36 cellular contexts compared by ENCODE assay signal in the genomic region with DNA sequence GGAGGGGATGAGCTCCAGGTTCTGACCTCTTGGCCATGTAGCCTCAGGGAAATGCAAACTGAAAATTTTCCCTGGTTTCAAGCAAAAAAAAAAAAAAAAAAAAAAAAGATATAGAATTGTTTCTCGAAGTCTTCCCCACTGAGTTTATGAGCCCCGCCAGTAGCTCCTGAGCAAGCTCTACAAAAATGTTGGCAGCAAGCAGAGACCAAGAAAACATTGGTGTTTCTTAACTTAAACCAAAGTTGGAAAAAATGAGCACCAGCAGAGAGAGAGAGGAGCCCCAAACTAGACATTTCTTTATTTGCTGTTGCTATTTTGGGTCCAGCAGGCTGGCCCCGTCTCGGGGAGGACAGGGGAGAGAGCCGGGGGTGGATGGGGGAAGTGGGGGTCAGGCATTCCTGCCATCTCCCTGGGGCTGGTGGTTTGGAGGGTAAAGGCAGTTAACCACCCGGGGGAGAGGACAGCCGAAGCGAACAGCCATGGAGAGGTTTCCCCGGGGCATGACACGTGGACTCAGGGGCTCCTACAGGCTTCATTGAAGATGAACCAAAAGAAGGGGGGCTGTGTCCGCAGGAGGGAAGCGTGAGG.
A peak's percentile ranks its signal among the peaks of the same experiment; 100 is the strongest.
DNase-seq lines count a peak whose midpoint lies in the region; FAIRE-seq and TF ChIP-seq lines count a peak whose summit lies in the region.
"Had no signal": no experiment of that assay in that cellular context is flagged by ENCODE, and none has a peak within 500 bp of the region (broad histone marks: within the 10 kb centered on the region; RNA-seq: fewer than 3 reads in every experiment).

No MANE protein-coding gene starts in this region.

- intact Hi-C loops in ovary (cut with DNase I), result no loop called here

- H3K4me1 ChIP-seq in astrocyte (ENCODE audit: insufficient read depth, low read length), result no peaks in the 10 kb centered on the region
- no peaks in the 10 kb centered on the region for H3K4me1 ChIP-seq in ovary (ENCODE audit: insufficient read depth)
- H3K4me1 ChIP-seq: colonic mucosa, left ventricle myocardium inferior, pancreas, tibial nerve had no signal

- peaks cover 34% of the 10 kb centered on the region for H3K4me1 Mint-ChIP-seq in astrocyte (ENCODE audit: low read depth, unreplicated experiment)
- H3K4me1 Mint-ChIP-seq: CD8-positive, alpha-beta memory T cell; stimulated activated naive CD8-positive, alpha-beta T cell treated with anti-CD3 and anti-CD28 coated beads, Interleukin-15, amount 100 ng/mL, for 72 hours; T-helper 17 cell had no signal

- TF ChIP-seq CTCF in astrocyte (IDR thresholded peaks at IDR 0.05; ENCODE audit: insufficient read depth, low read depth, low read length), result no peak
- no peak for TF ChIP-seq CTCF in ovary (IDR thresholded peaks at IDR 0.05)

- no peak for FAIRE-seq in astrocyte (lab: Jason Lieb, UNC)
- FAIRE-seq: GM12891, pancreas, small intestine, TTC549 had no signal

- H3K27me3 ChIP-seq in astrocyte (ENCODE audit: insufficient read depth, low read length), result no peaks in the 10 kb centered on the region
- no peaks in the 10 kb centered on the region for H3K27me3 ChIP-seq in ovary
- H3K27me3 ChIP-seq: colonic mucosa, pancreas, tibial nerve had no signal

- H3K27ac Mint-ChIP-seq in astrocyte (ENCODE audit: unreplicated experiment), result no peak overlapping the region
- H3K27ac Mint-ChIP-seq: effector memory CD8-positive, alpha-beta T cell; nephron progenitor cell; T-helper 17 cell had no signal

- H3K27ac ChIP-seq in astrocyte (ENCODE audit: low read depth, low read length) (no peak overlapping the region), ovary (no peak overlapping the region)
- H3K27ac ChIP-seq: colonic mucosa, KMS-11, left ventricle myocardium inferior, pancreas, PC-9, tibial nerve had no signal

- no peak for TF ChIP-seq POLR2A in ovary (IDR thresholded peaks at IDR 0.05)

- H3K79me2 ChIP-seq in astrocyte (ENCODE audit: insufficient read depth, low read length), result no peaks in the 10 kb centered on the region

- H3K4me2 ChIP-seq in astrocyte (ENCODE audit: low read length), result no peak overlapping the region
- H3K4me2 ChIP-seq: KMS-11, PC-9 had no signal

- 45 to 52% (median 47%) methylated on average over 12 of the region's 12 CpGs for WGBS in ovary, 3 donors

- DNase-seq in GM03348 (ENCODE audit: low spot score), result peak; percentile 76
- DNase-seq in astrocyte (ENCODE audit: low read depth), result peak; percentile 53
- DNase-seq in hepatic stellate cell (ENCODE audit: low spot score), result peak; percentile 69
- DNase-seq in AG08396 (ENCODE audit: low spot score), result no peak
- no peak for DNase-seq in NCI-H1930 (lab: John Stamatoyannopoulos, UW)
- DNase-seq in ovary, result no peak
- no peak for DNase-seq in activated T-cell treated with anti-CD3 and anti-CD28 coated beads, Interleukin-2, amount 50 U/mL, for 1 hour
- DNase-seq: activated CD4-positive, alpha-beta T cell treated with anti-CD3 and anti-CD28 coated beads, Interleukin-2, amount 50 U/mL, for 48 hours; activated naive CD4-positive, alpha-beta T cell; AML-193; CD8-positive, alpha-beta memory T cell; colonic mucosa; DMS 273 treated with DMSO at 0.1 percent for 48 hours; effector memory CD8-positive, alpha-beta T cell; foreskin fibroblast; H7; islet precursor cell; left ventricle myocardium inferior; mesenchymal stem cell; NCI-H1417 treated with DMSO at 0.1 percent for 48 hours; NCI-H2081; NCI-H226; NCI-H526 treated with DMSO at 0.1 percent for 48 hours; nephron progenitor cell; pancreas; PC-9; SHP77; small intestine; stimulated activated CD4-positive, alpha-beta T cell treated with anti-CD3 and anti-CD28 coated beads, Interleukin-1b, Interleukin-23, amount 100 ng/mL, for 48 hours; stimulated activated CD8-positive, alpha-beta memory T cell treated with anti-CD3 and anti-CD28 coated beads, Interleukin-4, amount 100 ng/mL, for 48 hours; stimulated activated naive CD8-positive, alpha-beta T cell treated with anti-CD3 and anti-CD28 coated beads, Interleukin-15, amount 100 ng/mL, for 72 hours; T-helper 17 cell had no signal

- H3K4me3 Mint-ChIP-seq in astrocyte (ENCODE audit: unreplicated experiment), result no peak overlapping the region
- H3K4me3 Mint-ChIP-seq: CD8-positive, alpha-beta memory T cell; effector memory CD8-positive, alpha-beta T cell; nephron progenitor cell; stimulated activated naive CD8-positive, alpha-beta T cell treated with anti-CD3 and anti-CD28 coated beads, Interleukin-15, amount 100 ng/mL, for 72 hours; T-helper 17 cell had no signal

- no peak overlapping the region for H2AFZ ChIP-seq in astrocyte (ENCODE audit: low read depth, low read length)
- H2AFZ ChIP-seq: PC-9 had no signal

- H3K4me3 ChIP-seq in astrocyte (ENCODE audit: insufficient read depth, low read depth, low read length), result no peak overlapping the region
- no peak overlapping the region for H3K4me3 ChIP-seq in ovary
- H3K4me3 ChIP-seq: colonic mucosa, left ventricle myocardium inferior, pancreas, PC-9, tibial nerve had no signal

- no peak for TF ChIP-seq EP300 in ovary (IDR thresholded peaks at IDR 0.05)

- H3K9me3 ChIP-seq in astrocyte (ENCODE audit: insufficient read depth, low read depth, low read length) (no peaks in the 10 kb centered on the region), ovary (no peaks in the 10 kb centered on the region)
- H3K9me3 ChIP-seq: colonic mucosa, left ventricle myocardium inferior, pancreas, tibial nerve had no signal

- peaks cover 30% of the 10 kb centered on the region for H3K36me3 Mint-ChIP-seq in astrocyte (ENCODE audit: low read depth, unreplicated experiment)

- H3K9me3 Mint-ChIP-seq in astrocyte (ENCODE audit: unreplicated experiment), result no peaks in the 10 kb centered on the region
- H3K9me3 Mint-ChIP-seq: CD8-positive, alpha-beta memory T cell; effector memory CD8-positive, alpha-beta T cell; nephron progenitor cell; stimulated activated naive CD8-positive, alpha-beta T cell treated with anti-CD3 and anti-CD28 coated beads, Interleukin-15, amount 100 ng/mL, for 72 hours had no signal

- no peaks in the 10 kb centered on the region for H4K20me1 ChIP-seq in astrocyte (ENCODE audit: insufficient read depth, low read length)

- H3K36me3 ChIP-seq in astrocyte (ENCODE audit: insufficient read depth, low read length), result no peaks in the 10 kb centered on the region
- no peaks in the 10 kb centered on the region for H3K36me3 ChIP-seq in ovary
- H3K36me3 ChIP-seq: colonic mucosa, pancreas, tibial nerve had no signal

- H3K9ac ChIP-seq in astrocyte (ENCODE audit: low read length), result no peak overlapping the region
- H3K9ac ChIP-seq: KMS-11 had no signal

- H3K27me3 Mint-ChIP-seq in astrocyte (ENCODE audit: low read depth, unreplicated experiment), result peaks cover 2% of the 10 kb centered on the region
- H3K27me3 Mint-ChIP-seq: CD8-positive, alpha-beta memory T cell; effector memory CD8-positive, alpha-beta T cell; stimulated activated naive CD8-positive, alpha-beta T cell treated with anti-CD3 and anti-CD28 coated beads, Interleukin-15, amount 100 ng/mL, for 72 hours had no signal

Comparison
In these comparisons a context has a peak if more than half of its experiments do, and no peak if none do; other contexts are left out.
1. DNase-seq: peak in GM03348 (single experiment), astrocyte (single experiment) and hepatic stellate cell (single experiment); none in AG08396 (single experiment), NCI-H1930 (0 of 2), ovary (0 of 5) and activated T-cell treated with anti-CD3 and anti-CD28 coated beads, Interleukin-2, amount 50 U/mL, for 1 hour (single experiment).